ENCODE assay signal across 30 cellular contexts in genomic region chr1:79117376-79117775, GRCh38.
DNase-seq lines count a peak whose midpoint lies in the region; ATAC-seq and TF ChIP-seq lines count a peak whose summit lies in the region.
"Had no signal": no experiment of that assay in that cellular context is flagged by ENCODE, and none has a peak within 500 bp of the region (broad histone marks: within the 10 kb centered on the region; RNA-seq: fewer than 3 reads in every experiment).

No MANE protein-coding gene starts in this region.

- no peak overlapping the region for H3K4me3 ChIP-seq in choroid plexus epithelial cell (ENCODE audit: low read depth, low read length)
- no peak overlapping the region for H3K4me3 ChIP-seq in fibroblast of the aortic adventitia (ENCODE audit: low read depth, low read length)
- H3K4me3 ChIP-seq: A549; BLaER1 treated with 17β-estradiol and CSF1 and Interleukin-3, amounts not matched to agents 10 nM and 100 nM; HAP-1; MG63; PC-9; SJSA1 had no signal

- no peak for ATAC-seq in activated CD4-positive, alpha-beta T cell treated with anti-CD3 and anti-CD28 coated beads for 36 hours
- ATAC-seq: A549 had no signal

- CTCF ChIA-PET in activated CD4-positive, alpha-beta T cell treated with anti-CD3 and anti-CD28 coated beads for 36 hours (lab: Charles Lee): no interaction called here

- intact Hi-C loops in activated CD4-positive, alpha-beta T cell treated with anti-CD3 and anti-CD28 coated beads for 36 hours (cut with DNase I, micrococcal nuclease): no loop called here

- no peak overlapping the region for H3K27ac Mint-ChIP-seq in activated CD4-positive, alpha-beta T cell treated with anti-CD3 and anti-CD28 coated beads for 36 hours
- H3K27ac Mint-ChIP-seq: CD4-positive, alpha-beta T cell; HFFc6 had no signal

- DNase-seq in RPMI7951 (ENCODE audit: low read depth) (peak; percentile 5), choroid plexus epithelial cell (ENCODE audit: low read depth) (peak; percentile 68), fibroblast of the aortic adventitia (ENCODE audit: low read depth) (peak; percentile 62), COR-L47 (lab: John Stamatoyannopoulos, UW) (no peak), midbrain (lab: John Stamatoyannopoulos, UW) (no peak)
- no peak for DNase-seq in stimulated activated CD4-positive, alpha-beta T cell treated with anti-CD3 and anti-CD28 coated beads, Interleukin-12 subunit alpha, Interleukin-12 subunit beta, amount 100 ng/mL, for 4 hours
- no peak for DNase-seq in activated CD4-positive, alpha-beta T cell treated with anti-CD3 and anti-CD28 coated beads for 36 hours
- DNase-seq: AML-193; CD4-positive, alpha-beta T cell; DMS 273 treated with DMSO at 0.1 percent for 48 hours; DMS79; EL; GF-D8; GOT3; HFFc6; KBM-7; MG63; NCI-H1105 treated with DMSO at 0.1 percent for 48 hours; NCI-H146; NCI-H1930; NCI-H2107; NCI-H524 treated with DMSO at 0.1 percent for 48 hours; NCI-H774; PC-9; Right ventricle myocardium superior; RPMI8226 had no signal

- no peak overlapping the region for H3K4me3 Mint-ChIP-seq in activated CD4-positive, alpha-beta T cell treated with anti-CD3 and anti-CD28 coated beads for 36 hours
- H3K4me3 Mint-ChIP-seq: CD4-positive, alpha-beta T cell; HFFc6 had no signal

- POLR2A ChIA-PET in activated CD4-positive, alpha-beta T cell treated with anti-CD3 and anti-CD28 coated beads for 36 hours (lab: Charles Lee): no interaction called here

- no peaks in the 10 kb centered on the region for H3K36me3 Mint-ChIP-seq in activated CD4-positive, alpha-beta T cell treated with anti-CD3 and anti-CD28 coated beads for 36 hours (ENCODE audit: low read depth)

- H3K4me1 Mint-ChIP-seq in activated CD4-positive, alpha-beta T cell treated with anti-CD3 and anti-CD28 coated beads for 36 hours: no peaks in the 10 kb centered on the region

- H3K9me3 Mint-ChIP-seq in activated CD4-positive, alpha-beta T cell treated with anti-CD3 and anti-CD28 coated beads for 36 hours (ENCODE audit: low read depth): peaks cover 4% of the 10 kb centered on the region
- H3K9me3 Mint-ChIP-seq: HFFc6 had no signal

- TF ChIP-seq CTCF in choroid plexus epithelial cell (conservative IDR thresholded peaks at IDR 0.05; ENCODE audit: low read depth, low read length) (no peak), fibroblast of the aortic adventitia (IDR thresholded peaks at IDR 0.05; ENCODE audit: insufficient read depth, low read length) (no peak)

- H3K27me3 Mint-ChIP-seq in activated CD4-positive, alpha-beta T cell treated with anti-CD3 and anti-CD28 coated beads for 36 hours: no peaks in the 10 kb centered on the region
- H3K27me3 Mint-ChIP-seq: CD4-positive, alpha-beta T cell had no signal

Comparison
In these comparisons a context has a peak if more than half of its experiments do, and no peak if none do; other contexts are left out.
1. DNase-seq: peak in RPMI7951 (single experiment), choroid plexus epithelial cell (single experiment) and fibroblast of the aortic adventitia (single experiment); none in stimulated activated CD4-positive, alpha-beta T cell treated with anti-CD3 and anti-CD28 coated beads, Interleukin-12 subunit alpha, Interleukin-12 subunit beta, amount 100 ng/mL, for 4 hours (single experiment), COR-L47 (single experiment), activated CD4-positive, alpha-beta T cell treated with anti-CD3 and anti-CD28 coated beads for 36 hours (single experiment) and midbrain (single experiment).